Comparison of ENCODE assay signal across 18 cellular contexts in the genomic region with DNA sequence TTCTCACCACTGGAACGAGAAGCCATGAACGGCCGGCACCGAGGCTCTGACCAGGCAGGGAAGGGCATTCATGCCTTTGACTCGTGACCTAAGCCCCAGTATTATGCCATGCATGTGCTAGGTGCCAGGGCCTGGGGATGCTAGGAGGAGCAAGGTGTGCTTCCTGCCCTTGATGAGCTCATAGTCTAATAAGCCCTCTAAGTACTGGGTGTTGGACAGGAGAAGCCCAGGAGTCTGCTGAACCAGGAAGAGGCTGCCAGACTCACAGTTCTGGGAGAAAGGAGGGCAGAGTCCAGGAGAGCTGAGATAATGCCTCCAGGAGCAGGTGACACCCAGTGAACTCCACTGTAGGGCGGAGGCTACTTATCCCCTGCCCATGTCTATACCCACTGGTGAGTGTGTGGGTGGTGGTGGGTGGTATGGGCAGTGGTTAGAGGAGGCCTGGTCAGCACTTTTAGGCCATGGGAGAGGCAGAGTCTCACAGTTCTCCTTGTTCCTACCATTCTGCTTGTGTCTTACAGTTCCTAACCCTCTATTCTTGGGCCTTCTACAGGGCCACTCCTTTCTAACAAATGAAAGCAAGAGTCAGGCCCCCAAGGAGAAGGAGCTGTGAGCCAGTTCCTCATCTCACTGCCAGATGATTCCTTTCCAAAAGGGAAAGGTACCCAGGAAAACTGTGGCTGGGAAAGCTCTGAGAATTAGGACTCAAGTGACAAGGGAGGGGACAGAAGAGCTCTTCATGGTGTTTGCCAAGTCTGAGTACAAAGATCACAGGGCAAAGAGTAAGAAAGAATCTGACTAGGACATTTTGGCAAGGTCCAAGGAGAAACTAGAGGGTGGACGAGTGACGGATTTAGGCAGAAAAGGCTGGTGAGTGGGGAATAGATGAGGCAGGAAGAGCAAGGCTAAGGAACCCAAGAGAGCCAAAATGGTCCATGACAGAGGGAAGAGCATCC.
"Had no signal": no experiment of that assay in that cellular context is flagged by ENCODE, and none has a peak within 500 bp of the region (broad histone marks: within the 10 kb centered on the region; RNA-seq: fewer than 3 reads in every experiment).

No MANE protein-coding gene starts in this region.

- FAIRE-seq: bronchial epithelial cell, keratinocyte had no signal

- H3K36me3 ChIP-seq: ascending aorta, thoracic aorta had no signal

- H3K9me3 ChIP-seq: ascending aorta, thoracic aorta had no signal

- H3K27me3 ChIP-seq: ascending aorta, dorsolateral prefrontal cortex had no signal

- DNase-seq: activated CD4-positive, alpha-beta T cell treated with anti-CD3 and anti-CD28 coated beads, Interleukin-2, amount 10 ng/mL, durations not matched to agents 24 days and 14 days; activated CD4-positive, CD25-positive, alpha-beta regulatory T cell; activated CD8-positive, alpha-beta memory T cell treated with anti-CD3 and anti-CD28 coated beads for 24 hours; activated naive CD4-positive, alpha-beta T cell treated with anti-CD3 and anti-CD28 coated beads for 36 hours; activated naive CD8-positive, alpha-beta T cell treated with anti-CD3 and anti-CD28 coated beads, Interleukin-2, amount 50 U/mL, for 24 hours; activated T-cell treated with anti-CD3 and anti-CD28 coated beads for 4 hours; dorsolateral prefrontal cortex; erythroblast; hippocampal formation; mesenchymal stem cell; nephron progenitor cell; stimulated activated CD4-positive, alpha-beta T cell treated with anti-CD3 and anti-CD28 coated beads, Interleukin-12 subunit alpha, Interleukin-12 subunit beta, amount 100 ng/mL, for 4 hours; stimulated activated CD4-positive, alpha-beta T cell treated with anti-CD3 and anti-CD28 coated beads, Interleukin-2, amount 100 ng/mL, for 24 hours had no signal

- ATAC-seq: activated naive CD8-positive, alpha-beta T cell treated with anti-CD3 and anti-CD28 coated beads, Interleukin-2, amount 50 U/mL, for 24 hours had no signal

- H3K4me1 ChIP-seq: parathyroid adenoma had no signal

- H3K4me3 ChIP-seq: ascending aorta, dorsolateral prefrontal cortex, thoracic aorta had no signal

- H3K9ac ChIP-seq: parathyroid adenoma had no signal

- H3K27ac ChIP-seq: ascending aorta, parathyroid adenoma, thoracic aorta had no signal
